Comparison of ENCODE assay signal across 8 cellular contexts in the genomic region with DNA sequence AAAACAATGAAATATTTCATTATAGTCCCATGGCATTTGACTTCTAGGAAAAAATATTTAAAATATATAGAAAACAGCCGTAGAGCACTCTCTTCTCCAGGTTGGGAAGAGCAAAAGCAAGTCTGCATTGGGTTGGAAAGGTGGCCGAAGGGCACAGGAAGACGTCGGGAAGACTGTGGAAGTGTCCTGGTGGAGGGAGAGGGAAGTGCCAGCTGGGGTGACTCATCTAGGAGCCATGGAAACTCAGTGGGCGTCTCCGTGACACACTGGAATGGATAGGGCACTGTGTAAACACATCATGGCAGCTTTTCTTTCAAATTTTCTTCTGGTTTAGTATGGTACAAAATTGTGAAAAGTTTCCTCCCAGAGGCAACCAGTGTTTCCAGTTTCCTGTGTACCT. TPM values are rescaled to one million over a fixed set of nuclear protein-coding genes. Genes with fewer than 3 reads are reported as not detected.
DNase-seq lines count a peak whose midpoint lies in the region; ATAC-seq and TF ChIP-seq lines count a peak whose summit lies in the region.

No MANE protein-coding gene starts in this region.

- H3K9me3 ChIP-seq in colonic mucosa: no peaks in the 10 kb centered on the region

- H3K4me3 ChIP-seq in BJ (ENCODE audit: low read depth, low read length) (no peak overlapping the region), colonic mucosa (no peak overlapping the region)

- H3K27me3 ChIP-seq in BJ (ENCODE audit: control insufficient read depth, insufficient read depth, low read length) (no peaks in the 10 kb centered on the region), colonic mucosa (no peaks in the 10 kb centered on the region)

- no peak overlapping the region for H3K9ac ChIP-seq in colonic mucosa (ENCODE audit: low read depth in 2 of 2, low read length in 2 of 2)

- TF ChIP-seq CTCF in BJ (IDR thresholded peaks at IDR 0.05; ENCODE audit: insufficient read depth, low read depth, low read length): peak; percentile 76
- peak; percentile 30; the same call in 1 of the 2 replicates for TF ChIP-seq CTCF in LNCAP (IDR thresholded peaks at IDR 0.05)
- peak; percentile 69 for TF ChIP-seq CTCF in colonic mucosa (IDR thresholded peaks at IDR 0.05)

- H3K27ac ChIP-seq in colonic mucosa: no peak overlapping the region

- CTCF ChIA-PET in BJ (lab: Yijun Ruan, JAX): interaction anchor here (1.1 to 3.2 kb wide), 6 partner anchors 10 to 37 kb away, joined by 3 to 21 read pairs (median 7); a partner anchor contains a TSS

- POLR2A ChIA-PET in BJ (lab: Charles Lee): no interaction called here

- intact Hi-C loops in colonic mucosa (cut with DNase I): no loop called here

- H3K4me1 ChIP-seq in colonic mucosa: no peaks in the 10 kb centered on the region

- no peak for DNase-seq in BJ (ENCODE audit: low read depth)
- peak; percentile 84 for DNase-seq in colonic mucosa
- DNase-seq in lung microvascular endothelial cell (ENCODE audit: low read depth in 2 of 2): peak; percentile 74 to 85
- DNase-seq in NCI-H187 treated with DMSO at 0.1 percent for 48 hours (lab: John Stamatoyannopoulos, UW): no peak
- DNase-seq in middle frontal gyrus (ENCODE audit: extremely low spot score, low spot score): no peak
- DNase-seq in effector CD4-positive, alpha-beta T cell: no peak

- ATAC-seq in GM19455 (IDR thresholded peaks at IDR 0.05; ENCODE audit: unreplicated experiment): no peak

- H3K36me3 ChIP-seq in BJ (ENCODE audit: control insufficient read depth, insufficient read depth, low read length) (peaks cover 27% of the 10 kb centered on the region), colonic mucosa (peaks cover 36% of the 10 kb centered on the region)

RNA-seq across cellular contexts. Expression of a gene that starts 12.7 kb away (rescaled TPM):
- polyA plus RNA-seq in BJ (2011; rRNA removed): 24.0 and 31.1 TPM in 2 replicates
- 25.6 and 30.4 TPM in 2 replicates for polyA minus RNA-seq in BJ (2011; rRNA and poly(A)+ RNA removed)
- total RNA-seq in colonic mucosa (10 to 100 TPM; 64.6 to 65.6 TPM), lung microvascular endothelial cell (14.4 and 18.1 TPM in 2 replicates)

RNA-seq across cellular contexts. Expression of a gene that starts 17.7 kb away (rescaled TPM):
- polyA plus RNA-seq in BJ (2011; rRNA removed): 40.9 and 43.6 TPM in 2 replicates
- polyA minus RNA-seq in BJ (2011; rRNA and poly(A)+ RNA removed): 37.4 and 46.7 TPM in 2 replicates
- 100 to 1,000 TPM in 1 of 2 donors, 10 to 100 TPM in 1; 52.4 to 108 TPM for total RNA-seq in colonic mucosa
- total RNA-seq in lung microvascular endothelial cell: 60.4 and 75.6 TPM in 2 replicates

RNA-seq across cellular contexts. Expression of a gene that starts 36.7 kb away (rescaled TPM):
- 29.6 and 53.3 TPM in 2 replicates for polyA plus RNA-seq in BJ (2011; rRNA removed)
- polyA minus RNA-seq in BJ (2011; rRNA and poly(A)+ RNA removed): 21.3 and 28.2 TPM in 2 replicates
- total RNA-seq in colonic mucosa: 100 to 1,000 TPM in 1 of 2 donors, 10 to 100 TPM in 1; 97.1 to 149 TPM
- 68.2 and 74.8 TPM in 2 replicates for total RNA-seq in lung microvascular endothelial cell

RNA-seq across cellular contexts. Expression of a gene that starts 37.4 kb away (rescaled TPM):
- polyA plus RNA-seq in BJ (2011; rRNA removed): 52.4 and 98.4 TPM in 2 replicates
- polyA minus RNA-seq in BJ (2011; rRNA and poly(A)+ RNA removed): 57.4 and 83.7 TPM in 2 replicates
- total RNA-seq in colonic mucosa (100 to 1,000 TPM; 106 to 123 TPM), lung microvascular endothelial cell (80.9 and 104 TPM in 2 replicates)

Comparison
In these comparisons a context has a peak if more than half of its experiments do, and no peak if none do; other contexts are left out.
1. DNase-seq: peak in colonic mucosa (single experiment) and lung microvascular endothelial cell (2 of 2); none in BJ (single experiment), NCI-H187 treated with DMSO at 0.1 percent for 48 hours (single experiment), middle frontal gyrus (single experiment) and effector CD4-positive, alpha-beta T cell (single experiment).
2. Peak in every context shown above with its lines, with median percentiles within 50 percentile points of each other: CTCF ChIP-seq.